ENCODE assay signal across 12 cellular contexts in genomic region chr6:170080828-170081368, GRCh38.
DNase-seq lines count a peak whose midpoint lies in the region; ATAC-seq and TF ChIP-seq lines count a peak whose summit lies in the region.
"Had no signal": no experiment of that assay in that cellular context is flagged by ENCODE, and none has a peak within 500 bp of the region (broad histone marks: within the 10 kb centered on the region; RNA-seq: fewer than 3 reads in every experiment).

No MANE protein-coding gene starts in this region.

- no CpG with 5 or more reads among the region's 26 CpGs for WGBS in mesendoderm (ENCODE audit: extremely low coverage, insufficient coverage, low lambda C conversion rate)

- H3K4me1 ChIP-seq in mesendoderm (ENCODE audit: control insufficient read depth, low read depth, low read length), result no peaks in the 10 kb centered on the region
- H3K4me1 ChIP-seq: parathyroid adenoma had no signal

- DNase-seq in COLO668 (lab: John Stamatoyannopoulos, UW; ENCODE audit: unreplicated experiment) (peak; percentile 54), NCI-H1694 (lab: John Stamatoyannopoulos, UW) (peak; percentile 67), mesothelial cell of epicardium (ENCODE audit: low spot score in 2 of 2, unreplicated experiment in 2 of 2) (peak; percentile 10 to 28), mesendoderm (no peak)
- peak; percentile 28 for DNase-seq in activated CD8-positive, alpha-beta memory T cell treated with anti-CD3 and anti-CD28 coated beads, Interleukin-2, amount 10 ng/mL, durations not matched to agents 7 days and 5 days
- DNase-seq: NCI-H446 had no signal

- H3K4me3 ChIP-seq in mesendoderm (ENCODE audit: low read length), result no peak overlapping the region
- H3K4me3 ChIP-seq: BLaER1 had no signal

- H2AK5ac ChIP-seq in mesendoderm (ENCODE audit: low read length), result no peak overlapping the region

- H3K27me3 ChIP-seq in mesendoderm (ENCODE audit: insufficient read depth, low read length, poor library complexity), result no peaks in the 10 kb centered on the region
- H3K27me3 ChIP-seq: BLaER1 had no signal

- H4K5ac ChIP-seq in mesendoderm (ENCODE audit: low read length), result no peak overlapping the region

- H3K23ac ChIP-seq in mesendoderm (ENCODE audit: low read length), result no peak overlapping the region

- H3K36me3 ChIP-seq in mesendoderm (ENCODE audit: control insufficient read depth, insufficient read depth, low read length), result no peaks in the 10 kb centered on the region
- H3K36me3 ChIP-seq: BLaER1 had no signal

- H2BK120ac ChIP-seq in mesendoderm (ENCODE audit: low read depth, low read length), result no peak overlapping the region

- no peak overlapping the region for H2BK15ac ChIP-seq in mesendoderm (replicated peaks; ENCODE audit: low read depth)

- no peak overlapping the region for H3K4ac ChIP-seq in mesendoderm (ENCODE audit: low read depth, low read length)

- H3K4me2 ChIP-seq in mesendoderm (ENCODE audit: low read length), result no peak overlapping the region
- H3K4me2 ChIP-seq: BLaER1 had no signal

- no peak overlapping the region for H3K9ac ChIP-seq in mesendoderm (ENCODE audit: low read length)
- H3K9ac ChIP-seq: BLaER1, parathyroid adenoma had no signal

- no peak overlapping the region for H3K27ac Mint-ChIP-seq in activated CD8-positive, alpha-beta memory T cell treated with anti-CD3 and anti-CD28 coated beads, Interleukin-2, amount 10 ng/mL, durations not matched to agents 7 days and 5 days
- no peak overlapping the region for H3K27ac Mint-ChIP-seq in mesothelial cell of epicardium
- H3K27ac Mint-ChIP-seq: T-cell had no signal

- H3K4me1 Mint-ChIP-seq in activated CD8-positive, alpha-beta memory T cell treated with anti-CD3 and anti-CD28 coated beads, Interleukin-2, amount 10 ng/mL, durations not matched to agents 7 days and 5 days, result peaks cover 19% of the 10 kb centered on the region
- H3K4me1 Mint-ChIP-seq in mesothelial cell of epicardium, result no peaks in the 10 kb centered on the region

- no peak overlapping the region for H3K56ac ChIP-seq in mesendoderm (ENCODE audit: low read length)

- H3K9me3 Mint-ChIP-seq in activated CD8-positive, alpha-beta memory T cell treated with anti-CD3 and anti-CD28 coated beads, Interleukin-2, amount 10 ng/mL, durations not matched to agents 7 days and 5 days (ENCODE audit: low read depth), result peaks cover 4% of the 10 kb centered on the region
- peaks cover 12% of the 10 kb centered on the region for H3K9me3 Mint-ChIP-seq in mesothelial cell of epicardium
- H3K9me3 Mint-ChIP-seq: T-cell had no signal

- TF ChIP-seq CTCF in mesothelial cell of epicardium (IDR thresholded peaks at IDR 0.05; ENCODE audit: unreplicated experiment), result no peak

- no peaks in the 10 kb centered on the region for H3K79me1 ChIP-seq in mesendoderm (ENCODE audit: low read length)

- ATAC-seq in activated CD8-positive, alpha-beta memory T cell treated with anti-CD3 and anti-CD28 coated beads, Interleukin-2, amount 10 ng/mL, durations not matched to agents 7 days and 5 days, result no peak
- no peak for ATAC-seq in GM21367 (IDR thresholded peaks at IDR 0.05; ENCODE audit: unreplicated experiment)
- ATAC-seq in HG03342 (IDR thresholded peaks at IDR 0.05; ENCODE audit: unreplicated experiment), result no peak
- no peak for ATAC-seq in GM19351 (IDR thresholded peaks at IDR 0.05; ENCODE audit: unreplicated experiment)
- ATAC-seq: T-cell had no signal

- H3K27ac ChIP-seq in mesendoderm (ENCODE audit: low read depth, low read length), result no peak overlapping the region
- H3K27ac ChIP-seq: BLaER1, parathyroid adenoma had no signal

- H3K79me2 ChIP-seq in mesendoderm (ENCODE audit: control insufficient read depth, insufficient read depth, low read length), result no peaks in the 10 kb centered on the region
- H3K79me2 ChIP-seq: parathyroid adenoma had no signal

- no peak overlapping the region for H2BK5ac ChIP-seq in mesendoderm (ENCODE audit: low read length)

- no peak overlapping the region for H3K18ac ChIP-seq in mesendoderm (ENCODE audit: low read length)

- H3K4me3 Mint-ChIP-seq in activated CD8-positive, alpha-beta memory T cell treated with anti-CD3 and anti-CD28 coated beads, Interleukin-2, amount 10 ng/mL, durations not matched to agents 7 days and 5 days, result no peak overlapping the region
- no peak overlapping the region for H3K4me3 Mint-ChIP-seq in mesothelial cell of epicardium
- H3K4me3 Mint-ChIP-seq: T-cell had no signal

- peaks cover 18% of the 10 kb centered on the region for H3K27me3 Mint-ChIP-seq in activated CD8-positive, alpha-beta memory T cell treated with anti-CD3 and anti-CD28 coated beads, Interleukin-2, amount 10 ng/mL, durations not matched to agents 7 days and 5 days
- peaks cover 1% of the 10 kb centered on the region for H3K27me3 Mint-ChIP-seq in mesothelial cell of epicardium (ENCODE audit: low read depth)
- H3K27me3 Mint-ChIP-seq: T-cell had no signal

- no peak overlapping the region for H4K8ac ChIP-seq in mesendoderm (ENCODE audit: low read depth, low read length)

- CTCF ChIA-PET in activated CD8-positive, alpha-beta memory T cell treated with anti-CD3 and anti-CD28 coated beads, Interleukin-2, amount 10 ng/mL, durations not matched to agents 7 days and 5 days (lab: Charles Lee), result no interaction called here

- no peaks in the 10 kb centered on the region for H3K36me3 Mint-ChIP-seq in activated CD8-positive, alpha-beta memory T cell treated with anti-CD3 and anti-CD28 coated beads, Interleukin-2, amount 10 ng/mL, durations not matched to agents 7 days and 5 days
- no peaks in the 10 kb centered on the region for H3K36me3 Mint-ChIP-seq in mesothelial cell of epicardium
- H3K36me3 Mint-ChIP-seq: T-cell had no signal
